Comparison of ENCODE assay signal across 1 cellular context in genomic region chr5:58965677-58966414, GRCh38.
TF ChIP-seq lines count a peak whose summit lies in the region.

No MANE protein-coding gene starts in this region.

TF ChIP-seq in GM12878, 131 proteins besides CTCF, POLR2A, EP300 and RAD21:
- TF ChIP-seq RFX5 (IDR thresholded peaks at IDR 0.05; ENCODE audit: low read depth, low read length) (no peak), SIX5 (IDR thresholded peaks at IDR 0.05; ENCODE audit: low read depth, low read length, severe bottlenecking) (no peak), IKZF1 (conservative IDR thresholded peaks at IDR 0.05) (peak; percentile 70), NFXL1 (IDR thresholded peaks at IDR 0.05; ENCODE audit: borderline replicate concordance) (no peak), DPF2 (IDR thresholded peaks at IDR 0.05) (0 out of 2 replicates have a peak, but pooled peaks have one; percentile 25), NFIC (IDR thresholded peaks at IDR 0.05; ENCODE audit: low read depth, low read length) (no peak), CREM (IDR thresholded peaks at IDR 0.05; ENCODE audit: low read depth) (no peak), SPI1 (IDR thresholded peaks at IDR 0.05; ENCODE audit: borderline replicate concordance, insufficient read depth, low read depth, low read length) (no peak), ZNF622 (IDR thresholded peaks at IDR 0.05) (no peak)
